ENCODE assay signal across 1 cellular context in genomic region chr2:20916604-20917286, GRCh38.
TF ChIP-seq lines count a peak whose summit lies in the region.

No MANE protein-coding gene starts in this region.

TF ChIP-seq in HepG2, 621 proteins besides CTCF, POLR2A, EP300 and RAD21 (continued from another document and continues in another):
- TF ChIP-seq ZNF512 (CRISPR knock-in tag; IDR thresholded peaks at IDR 0.05) (no peak), RBM22 (optimal IDR thresholded peaks at IDR 0.05; ENCODE audit: low read length) (no peak), SPEN (CRISPR knock-in tag; IDR thresholded peaks at IDR 0.05; ENCODE audit: low read depth) (no peak), ZNF234 (CRISPR knock-in tag; conservative IDR thresholded peaks at IDR 0.05) (no peak), HIVEP1 (CRISPR knock-in tag; IDR thresholded peaks at IDR 0.05) (0 out of 2 replicates have a peak, but pooled peaks have one; percentile 47), GABPA (IDR thresholded peaks at IDR 0.05; ENCODE audit: low read depth, low read length) (no peak), GABPA (CRISPR knock-in tag; IDR thresholded peaks at IDR 0.05; ENCODE audit: low read depth) (0 out of 2 replicates have a peak, but pooled peaks have one; percentile 12), SOX13 (IDR thresholded peaks at IDR 0.05) (no peak), SOX13 (CRISPR knock-in tag; conservative IDR thresholded peaks at IDR 0.05 in 1 of 2, IDR thresholded peaks at IDR 0.05 in 1 of 2) (0 out of 4 replicates have a peak, but pooled peaks of 1 of the 2 experiments have one; percentile 4), ZBTB25 (CRISPR knock-in tag; IDR thresholded peaks at IDR 0.05) (no peak), ZBTB37 (CRISPR knock-in tag; IDR thresholded peaks at IDR 0.05) (no peak), ZBTB26 (CRISPR knock-in tag; IDR thresholded peaks at IDR 0.05; ENCODE audit: borderline replicate concordance) (no peak), ZFP91 (CRISPR knock-in tag; IDR thresholded peaks at IDR 0.05; ENCODE audit: borderline replicate concordance) (no peak), ZNF260 (CRISPR knock-in tag; IDR thresholded peaks at IDR 0.05; ENCODE audit: borderline replicate concordance, low read depth) (no peak), ZNF501 (CRISPR knock-in tag; IDR thresholded peaks at IDR 0.05) (peak; percentile 70; the same call in 1 of the 2 replicates), ZNF484 (CRISPR knock-in tag; IDR thresholded peaks at IDR 0.05; ENCODE audit: borderline replicate concordance, low read depth) (no peak), CCAR2 (optimal IDR thresholded peaks at IDR 0.05; ENCODE audit: low read depth, low read length) (no peak), MIER2 (CRISPR knock-in tag; IDR thresholded peaks at IDR 0.05) (peak; percentile 71), FOSL2 (CRISPR knock-in tag; IDR thresholded peaks at IDR 0.05) (0 out of 2 replicates have a peak, but pooled peaks have one; percentile 14), ZNF605 (CRISPR knock-in tag; IDR thresholded peaks at IDR 0.05) (peak; percentile 50; the same call in 1 of the 2 replicates), SATB2 (CRISPR knock-in tag; IDR thresholded peaks at IDR 0.05) (no peak), HOMEZ (CRISPR knock-in tag; IDR thresholded peaks at IDR 0.05; ENCODE audit: low read depth) (no peak), AHDC1 (CRISPR knock-in tag; IDR thresholded peaks at IDR 0.05; ENCODE audit: borderline replicate concordance) (no peak), MTA1 (CRISPR knock-in tag; IDR thresholded peaks at IDR 0.05; ENCODE audit: borderline replicate concordance) (no peak), ZNF614 (CRISPR knock-in tag; IDR thresholded peaks at IDR 0.05; ENCODE audit: borderline replicate concordance) (no peak), REPIN1 (CRISPR knock-in tag; IDR thresholded peaks at IDR 0.05; ENCODE audit: borderline replicate concordance, low read depth) (no peak), ZNF337 (CRISPR knock-in tag; IDR thresholded peaks at IDR 0.05; ENCODE audit: borderline replicate concordance, low read depth) (no peak), ZNF572 (CRISPR knock-in tag; IDR thresholded peaks at IDR 0.05) (0 out of 2 replicates have a peak, but pooled peaks have one; percentile 34), MED8 (CRISPR knock-in tag; IDR thresholded peaks at IDR 0.05; ENCODE audit: insufficient replicate concordance) (peak; percentile 53), BRCA1 (CRISPR knock-in tag; IDR thresholded peaks at IDR 0.05) (no peak), POLR2G (IDR thresholded peaks at IDR 0.05; ENCODE audit: low read depth, low read length) (no peak), ZNF644 (CRISPR knock-in tag; IDR thresholded peaks at IDR 0.05; ENCODE audit: low read depth) (peak; percentile 26; the same call in 1 of the 2 replicates), WIZ (CRISPR knock-in tag; IDR thresholded peaks at IDR 0.05) (no peak), ASH2L (IDR thresholded peaks at IDR 0.05; ENCODE audit: insufficient read length, low read depth, low read length) (no peak), ZNF276 (CRISPR knock-in tag; IDR thresholded peaks at IDR 0.05; ENCODE audit: low read depth) (0 out of 2 replicates have a peak, but pooled peaks have one; percentile 31), ZNF343 (CRISPR knock-in tag; IDR thresholded peaks at IDR 0.05) (0 out of 2 replicates have a peak, but pooled peaks have one; percentile 55), KLF13 (CRISPR knock-in tag; IDR thresholded peaks at IDR 0.05) (no peak), ARNTL (CRISPR knock-in tag; IDR thresholded peaks at IDR 0.05) (peak; percentile 29; the same call in 1 of the 2 replicates), ZBTB39 (CRISPR knock-in tag; IDR thresholded peaks at IDR 0.05) (no peak), RXRB (CRISPR knock-in tag; IDR thresholded peaks at IDR 0.05; ENCODE audit: borderline replicate concordance) (no peak), RBFOX2 (IDR thresholded peaks at IDR 0.05; ENCODE audit: low read depth, low read length) (no peak), GATAD1 (CRISPR knock-in tag; IDR thresholded peaks at IDR 0.05) (no peak)
